ENCODE assay signal across 7 cellular contexts in genomic region chr3:168620854-168621253, GRCh38.
DNase-seq lines count a peak whose midpoint lies in the region; ATAC-seq and TF ChIP-seq lines count a peak whose summit lies in the region.

No MANE protein-coding gene starts in this region.

- TF ChIP-seq POLR2A in lower leg skin (IDR thresholded peaks at IDR 0.05) = no peak

- H3K4me1 ChIP-seq in OCI-LY1 (ENCODE audit: insufficient read depth, low read length, severe bottlenecking) = no peaks in the 10 kb centered on the region
- no peaks in the 10 kb centered on the region for H3K4me1 ChIP-seq in CD4-positive, alpha-beta memory T cell (ENCODE audit: insufficient read depth, low read length)

- H3K9ac ChIP-seq in OCI-LY1 (ENCODE audit: low read length) = no peak overlapping the region

- POLR2A ChIA-PET in CD4-positive, alpha-beta memory T cell (lab: Charles Lee; ENCODE audit: partially characterized antibody) = no interaction called here

- ATAC-seq in GM18868 (IDR thresholded peaks at IDR 0.05; ENCODE audit: unreplicated experiment) = peak; percentile 79
- ATAC-seq in HG03432 (IDR thresholded peaks at IDR 0.05; ENCODE audit: unreplicated experiment) = peak; percentile 51

- peaks cover 2% of the 10 kb centered on the region for H3K9me3 Mint-ChIP-seq in glutamatergic neuron (ENCODE audit: unreplicated experiment)
- H3K9me3 Mint-ChIP-seq in CD4-positive, alpha-beta memory T cell = peaks cover 0 to 7% (median 2%) of the 10 kb centered on the region in 8 donors

- H3K79me2 ChIP-seq in OCI-LY1 (ENCODE audit: insufficient read depth, low read length) = no peaks in the 10 kb centered on the region

- no peaks in the 10 kb centered on the region for H3K27me3 ChIP-seq in OCI-LY1 (ENCODE audit: insufficient read depth, low read length)
- no peaks in the 10 kb centered on the region for H3K27me3 ChIP-seq in CD4-positive, alpha-beta memory T cell (ENCODE audit: insufficient read depth, low read length)

- TF ChIP-seq CTCF in OCI-LY1 (IDR thresholded peaks at IDR 0.05; ENCODE audit: low read length) (peak; percentile 74), glutamatergic neuron (IDR thresholded peaks at IDR 0.05; ENCODE audit: partially characterized antibody, unreplicated experiment) (peak; percentile 65), lower leg skin (IDR thresholded peaks at IDR 0.05) (no peak)

- CTCF ChIA-PET in CD4-positive, alpha-beta memory T cell (lab: Charles Lee; ENCODE audit: partially characterized antibody) = no interaction called here

- H3K27me3 Mint-ChIP-seq in glutamatergic neuron (ENCODE audit: unreplicated experiment) = peaks cover 2% of the 10 kb centered on the region
- no peaks in the 10 kb centered on the region for H3K27me3 Mint-ChIP-seq in CD4-positive, alpha-beta memory T cell

- H3K4me2 ChIP-seq in OCI-LY1 (ENCODE audit: low read length) = no peak overlapping the region

- H3K4me3 ChIP-seq in OCI-LY1 (ENCODE audit: low read depth, low read length, poor library complexity, severe bottlenecking) = no peak overlapping the region
- H3K4me3 ChIP-seq in CD4-positive, alpha-beta memory T cell (ENCODE audit: low read length in 2 of 2) = no peak overlapping the region
- no peak overlapping the region for H3K4me3 ChIP-seq in lower leg skin (ENCODE audit: low read depth, poor library complexity, severe bottlenecking)

- no peaks in the 10 kb centered on the region for H3K9me3 ChIP-seq in OCI-LY1 (ENCODE audit: low read length)
- no peaks in the 10 kb centered on the region for H3K9me3 ChIP-seq in CD4-positive, alpha-beta memory T cell (ENCODE audit: control insufficient read depth in 1 of 2, low read length in 2 of 2)

- peak overlapping the region; percentile 15 for H3K4me3 Mint-ChIP-seq in glutamatergic neuron (ENCODE audit: unreplicated experiment)
- H3K4me3 Mint-ChIP-seq in CD4-positive, alpha-beta memory T cell = no peak overlapping the region

- 63 to 70% methylated on average over 5 of the region's 5 CpGs for WGBS in lower leg skin, 2 donors

- intact Hi-C loops in CD4-positive, alpha-beta memory T cell (cut with micrococcal nuclease) = no loop called here
- intact Hi-C loops in lower leg skin (cut with DNase I; ENCODE audit: low total_unique reads) = no loop called here

- peak overlapping the region; percentile 79 for H3K27ac Mint-ChIP-seq in glutamatergic neuron (ENCODE audit: unreplicated experiment)
- H3K27ac Mint-ChIP-seq in CD4-positive, alpha-beta memory T cell = no peak overlapping the region

- H3K4me1 Mint-ChIP-seq in glutamatergic neuron (ENCODE audit: low read depth, unreplicated experiment) = peaks cover 47% of the 10 kb centered on the region
- H3K4me1 Mint-ChIP-seq in CD4-positive, alpha-beta memory T cell = no peaks in the 10 kb centered on the region

- H3K36me3 ChIP-seq in OCI-LY1 (ENCODE audit: insufficient read depth, low read length) = no peaks in the 10 kb centered on the region
- H3K36me3 ChIP-seq in CD4-positive, alpha-beta memory T cell (ENCODE audit: insufficient read depth, low read length) = no peaks in the 10 kb centered on the region

- no peaks in the 10 kb centered on the region for H3K36me3 Mint-ChIP-seq in glutamatergic neuron (ENCODE audit: unreplicated experiment)
- no peaks in the 10 kb centered on the region for H3K36me3 Mint-ChIP-seq in CD4-positive, alpha-beta memory T cell

- no peak overlapping the region for H3K27ac ChIP-seq in OCI-LY1 (ENCODE audit: low read depth, low read length, poor library complexity, severe bottlenecking)
- no peak overlapping the region for H3K27ac ChIP-seq in CD4-positive, alpha-beta memory T cell (ENCODE audit: low read depth, low read length)

- DNase-seq in glutamatergic neuron = peak; percentile 73
- DNase-seq in superior temporal gyrus (ENCODE audit: extremely low spot score) = peak; percentile 47
- no peak for DNase-seq in CD4-positive, alpha-beta memory T cell
- no peak for DNase-seq in lower leg skin (ENCODE audit: low spot score in 2 of 2)

- H2AFZ ChIP-seq in OCI-LY1 (ENCODE audit: low read length) = no peak overlapping the region

- no peaks in the 10 kb centered on the region for H4K20me1 ChIP-seq in OCI-LY1 (ENCODE audit: insufficient read depth, low read length)

- no peaks in the 10 kb centered on the region for H3K9me2 ChIP-seq in OCI-LY1 (ENCODE audit: low read depth, low read length)

- H3F3A ChIP-seq in OCI-LY1 (ENCODE audit: insufficient read depth, low read length) = no peaks in the 10 kb centered on the region

Comparison
In these comparisons a context has a peak if more than half of its experiments do, and no peak if none do; other contexts are left out.
1. CTCF ChIP-seq: peak in OCI-LY1 (single experiment) and glutamatergic neuron (single experiment); none in lower leg skin (0 of 3).
2. DNase-seq: peak in glutamatergic neuron (single experiment) and superior temporal gyrus (single experiment); none in CD4-positive, alpha-beta memory T cell (0 of 5) and lower leg skin (0 of 2).